ENCODE assay signal across 8 cellular contexts in genomic region chr12:25250744-25251730, GRCh38. TPM values are rescaled to one million over a fixed set of nuclear protein-coding genes. Genes with fewer than 3 reads are reported as not detected.
DNase-seq lines count a peak whose midpoint lies in the region; ATAC-seq and TF ChIP-seq lines count a peak whose summit lies in the region.

Gene KRAS, minus strand, starts transcription at chr12:25250929.

- H3K9me3 ChIP-seq in spleen = no peaks in the 10 kb centered on the region

- H3K4me3 ChIP-seq in AG09309 (ENCODE audit: control insufficient read depth, low read depth, low read length) (peak within 1 kb of the TSS; percentile 92), spleen (peak within 1 kb of the TSS; percentile 71 to 96 (median 80))

- DNase-seq in AG09309 (ENCODE audit: low read depth) (peak; percentile 93), NCI-H345 (lab: John Stamatoyannopoulos, UW) (peak; percentile 97), caudate nucleus (lab: John Stamatoyannopoulos, UW) (peak; percentile 13 to 97 (median 90)), inferior parietal cortex (ENCODE audit: extremely low spot score) (peak; percentile 92), spleen (peak; percentile 100)
- peak; percentile 71 to 80 (median 76) for DNase-seq in activated CD4-positive, CD25-positive, alpha-beta regulatory T cell (lab: John Stamatoyannopoulos, UW)

- H3K4me1 ChIP-seq in spleen = peaks cover 3 to 59% (median 40%) of the 10 kb centered on the region in 6 donors

- H3K27ac ChIP-seq in caudate nucleus (ENCODE audit: low read depth, low read length) (peak within 1 kb of the TSS; percentile 69), spleen (peak within 1 kb of the TSS; percentile 79 to 98 (median 98))

- H3K36me3 ChIP-seq in spleen = peaks cover 0 to 5% (median 0%) of the 10 kb centered on the region in 6 donors

- H3K27me3 ChIP-seq in spleen (replicated peaks in 1 of 7) = no peaks in the 10 kb centered on the region

- 1 to 2% (median 1%) methylated on average over 67 to 105 of the region's 105 CpGs for WGBS in spleen, 5 donors

- intact Hi-C loops in spleen (cut with DNase I; ENCODE audit: low total_unique reads) = no loop called here

- TF ChIP-seq POLR2A in spleen (IDR thresholded peaks at IDR 0.05) = peak; percentile 43 to 79 (median 74)

- ATAC-seq in GM19025 (IDR thresholded peaks at IDR 0.05; ENCODE audit: low read depth, unreplicated experiment) = peak; percentile 82
- peak; percentile 86 for ATAC-seq in HG03280 (IDR thresholded peaks at IDR 0.05; ENCODE audit: unreplicated experiment)

- no peak for TF ChIP-seq CTCF in AG09309 (IDR thresholded peaks at IDR 0.05; ENCODE audit: control insufficient read depth, insufficient read depth, low read depth, low read length, missing control alignments)
- peak in 3 of 11 experiments; percentile 3 to 20 (median 4) for TF ChIP-seq CTCF in spleen (IDR thresholded peaks at IDR 0.05 in 8 of 11, conservative IDR thresholded peaks at IDR 0.05 in 3 of 11)

RNA-seq across cellular contexts. Expression of gene KRAS, which starts in this region (rescaled TPM):
- total RNA-seq in spleen = 10 to 100 TPM; 19.0 to 30.3 (median 25.1) TPM
- polyA plus RNA-seq in spleen = 1 to 10 TPM; 5.6 to 7.6 (median 6.0) TPM

Comparison
In these comparisons a context has a peak if more than half of its experiments do, and no peak if none do; other contexts are left out.
1. Peak in every context shown above with its lines: DNase-seq, ATAC-seq, H3K4me3 ChIP-seq and H3K27ac ChIP-seq.